Comparison of ENCODE assay signal across 1 cellular context in the genomic region with DNA sequence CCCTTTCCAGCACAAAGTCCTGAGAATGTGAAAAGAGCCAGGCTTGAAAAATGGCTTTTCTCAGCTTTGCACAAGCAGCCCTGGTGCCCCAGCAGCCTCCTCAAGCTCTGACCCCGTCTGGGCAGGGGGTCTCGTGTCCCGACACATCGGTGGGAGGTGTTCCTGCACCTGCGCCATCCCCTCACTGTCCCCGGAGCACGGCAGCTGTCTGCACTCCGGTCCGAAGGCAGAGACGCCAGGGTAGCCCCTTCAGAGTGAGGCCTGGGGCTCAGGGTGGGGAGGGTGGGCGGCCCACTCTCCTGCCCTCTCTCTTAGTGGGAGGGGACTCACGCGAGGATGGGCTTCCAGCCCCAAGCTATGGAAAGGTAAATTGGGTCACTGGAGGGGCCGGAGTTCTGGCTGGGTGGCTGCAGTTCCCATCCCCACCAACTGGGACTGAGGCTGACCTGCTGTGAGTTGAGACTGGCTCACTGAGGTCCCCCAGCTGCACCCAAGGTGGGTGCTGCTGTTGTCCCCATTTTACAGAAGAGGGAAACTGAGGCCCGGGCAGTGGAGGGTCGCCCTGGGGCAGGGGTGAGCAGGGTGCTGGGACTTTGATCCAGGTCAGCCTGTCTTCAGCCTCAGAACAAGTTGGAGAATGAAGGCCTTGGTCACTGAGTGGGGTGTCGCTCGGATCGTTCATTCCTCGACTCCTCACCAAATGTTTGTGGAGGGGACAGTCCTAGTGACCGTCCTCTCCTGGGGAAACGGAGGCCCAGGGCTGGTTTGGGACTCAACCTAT.
TF ChIP-seq lines count a peak whose summit lies in the region.

No MANE protein-coding gene starts in this region.

TF ChIP-seq in IMR-90, 13 proteins besides CTCF, POLR2A, EP300 and RAD21:
- no peak for TF ChIP-seq FOS (IDR thresholded peaks at IDR 0.05; ENCODE audit: low read depth, low read length)
- no peak for TF ChIP-seq NFE2L2 (IDR thresholded peaks at IDR 0.05; ENCODE audit: low read depth, low read length)
